ENCODE assay signal across 19 cellular contexts in the genomic region with DNA sequence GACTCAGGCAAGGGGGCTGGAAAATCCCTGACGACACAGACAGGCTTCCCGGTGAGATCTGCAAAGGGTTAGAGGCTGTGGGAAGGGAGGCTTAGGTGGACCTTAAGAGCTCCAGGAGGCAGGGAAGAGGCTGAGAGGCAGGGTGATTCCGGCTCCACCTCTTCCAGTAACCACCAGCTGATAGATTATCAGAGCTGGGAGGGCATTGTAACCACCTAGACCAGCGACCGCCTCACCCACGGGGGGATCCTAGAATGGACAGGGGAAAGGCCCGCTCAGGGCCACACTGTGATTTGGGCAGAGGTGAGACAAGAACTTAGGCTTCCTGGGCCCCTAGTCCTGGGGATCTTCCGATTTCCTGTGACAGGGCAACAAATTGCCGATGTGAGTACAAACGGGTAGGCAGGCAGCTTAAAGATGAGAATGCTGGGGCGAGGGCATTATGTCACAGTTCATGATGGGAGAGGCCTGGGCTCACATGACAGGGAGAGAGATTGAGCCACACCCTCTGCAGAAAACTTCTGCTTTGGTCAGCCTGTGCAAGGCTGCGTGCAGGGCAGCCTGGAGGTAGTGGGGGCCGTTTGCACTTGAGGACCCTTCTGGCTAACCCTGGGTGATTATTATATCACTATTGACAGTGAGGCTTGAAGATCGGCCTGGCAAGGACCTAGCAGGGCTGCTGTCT. TPM values are rescaled to one million over a fixed set of nuclear protein-coding genes. Genes with fewer than 3 reads are reported as not detected.
DNase-seq lines count a peak whose midpoint lies in the region; ATAC-seq and TF ChIP-seq lines count a peak whose summit lies in the region.
"Had no signal": no experiment of that assay in that cellular context is flagged by ENCODE, and none has a peak within 500 bp of the region (broad histone marks: within the 10 kb centered on the region; RNA-seq: fewer than 3 reads in every experiment).

No MANE protein-coding gene starts in this region.

- POLR2A ChIA-PET in naive thymus-derived CD4-positive, alpha-beta T cell (lab: Charles Lee): no interaction called here

- H3K27me3 ChIP-seq in BLaER1: no peaks in the 10 kb centered on the region
- no peaks in the 10 kb centered on the region for H3K27me3 ChIP-seq in naive thymus-derived CD4-positive, alpha-beta T cell (ENCODE audit: control insufficient read depth in 2 of 2, insufficient read depth in 2 of 2, low read length in 2 of 2)
- H3K27me3 ChIP-seq: Peyer's patch, sigmoid colon had no signal

- CTCF ChIA-PET in naive thymus-derived CD4-positive, alpha-beta T cell (lab: Charles Lee): no interaction called here

- peak overlapping the region; percentile 70 for H3K27ac ChIP-seq in BLaER1
- H3K27ac ChIP-seq in naive thymus-derived CD4-positive, alpha-beta T cell (ENCODE audit: low read depth, low read length): no peak overlapping the region
- H3K27ac ChIP-seq: adrenal gland, Peyer's patch, sigmoid colon had no signal

- H4K20me1 ChIP-seq in BLaER1: no peaks in the 10 kb centered on the region

- H3K9me3 Mint-ChIP-seq in naive thymus-derived CD4-positive, alpha-beta T cell: no peaks in the 10 kb centered on the region
- H3K9me3 Mint-ChIP-seq: activated T-cell treated with anti-CD3 and anti-CD28 coated beads, Interleukin-2, amount 50 U/mL, for 72 hours; naive B cell; stimulated activated memory B cell treated with anti-CD40 and anti-IgM and Interleukin-4, amounts not matched to agents 10 μg/mL and 1 μg/mL and 100 μg/mL, for 72 hours; T-helper 2 cell treated with Interferon-gamma antibody and Interleukin-4, amounts not matched to agents 5 μg/mL and 100 μg/mL, for 36 hours had no signal

- TF ChIP-seq POLR2A in erythroblast (IDR thresholded peaks at IDR 0.05; ENCODE audit: low read length): no peak

- H3K9ac ChIP-seq in BLaER1: no peak overlapping the region

- H3K4me3 ChIP-seq in BLaER1: no peak overlapping the region
- no peak overlapping the region for H3K4me3 ChIP-seq in naive thymus-derived CD4-positive, alpha-beta T cell (ENCODE audit: low read length)
- H3K4me3 ChIP-seq: adrenal gland, Peyer's patch, sigmoid colon had no signal

- H3K27me3 Mint-ChIP-seq in naive thymus-derived CD4-positive, alpha-beta T cell: peaks cover 0 to 9% (median 0%) of the 10 kb centered on the region in 5 donors

- intact Hi-C loops in naive thymus-derived CD4-positive, alpha-beta T cell (cut with micrococcal nuclease): no loop called here

- DNase-seq in MV-4-11 (lab: John Stamatoyannopoulos, UW) (peak; percentile 21), erythroblast (lab: John Stamatoyannopoulos, UW) (peak; percentile 17 to 32), GM03348 (ENCODE audit: low spot score) (no peak)
- no peak for DNase-seq in naive thymus-derived CD4-positive, alpha-beta T cell
- DNase-seq: activated T-cell treated with anti-CD3 and anti-CD28 coated beads, Interleukin-2, amount 50 U/mL, for 72 hours; Kasumi-1; kidney glomerular epithelial cell; naive B cell; NCI-H187 treated with DMSO at 0.1 percent for 48 hours; sigmoid colon had no signal

- H3K27ac Mint-ChIP-seq in naive thymus-derived CD4-positive, alpha-beta T cell: no peak overlapping the region
- H3K27ac Mint-ChIP-seq: activated T-cell treated with anti-CD3 and anti-CD28 coated beads, Interleukin-2, amount 50 U/mL, for 72 hours; stimulated activated memory B cell treated with anti-CD40 and anti-IgM and Interleukin-4, amounts not matched to agents 10 μg/mL and 1 μg/mL and 100 μg/mL, for 72 hours; T-helper 2 cell treated with Interferon-gamma antibody and Interleukin-4, amounts not matched to agents 5 μg/mL and 100 μg/mL, for 36 hours had no signal

- ATAC-seq in naive thymus-derived CD4-positive, alpha-beta T cell: peak; percentile 71
- no peak for ATAC-seq in GM18861 (IDR thresholded peaks at IDR 0.05; ENCODE audit: unreplicated experiment)
- ATAC-seq in GM18873 (IDR thresholded peaks at IDR 0.05; ENCODE audit: low FRiP score, unreplicated experiment): no peak
- no peak for ATAC-seq in GM19351 (IDR thresholded peaks at IDR 0.05; ENCODE audit: unreplicated experiment)
- ATAC-seq: activated T-cell treated with anti-CD3 and anti-CD28 coated beads, Interleukin-2, amount 50 U/mL, for 72 hours; stimulated activated memory B cell treated with anti-CD40 and anti-IgM and Interleukin-4, amounts not matched to agents 10 μg/mL and 1 μg/mL and 100 μg/mL, for 72 hours had no signal

- H3K9me3 ChIP-seq in BLaER1: no peaks in the 10 kb centered on the region
- no peaks in the 10 kb centered on the region for H3K9me3 ChIP-seq in naive thymus-derived CD4-positive, alpha-beta T cell (ENCODE audit: control insufficient read depth in 2 of 3, low read length in 3 of 3)
- H3K9me3 ChIP-seq: adrenal gland, Peyer's patch, sigmoid colon had no signal

- no peaks in the 10 kb centered on the region for H3K36me3 Mint-ChIP-seq in naive thymus-derived CD4-positive, alpha-beta T cell
- H3K36me3 Mint-ChIP-seq: naive B cell; stimulated activated memory B cell treated with anti-CD40 and anti-IgM and Interleukin-4, amounts not matched to agents 10 μg/mL and 1 μg/mL and 100 μg/mL, for 72 hours had no signal

- peaks cover 31% of the 10 kb centered on the region for H3K4me1 ChIP-seq in BLaER1
- H3K4me1 ChIP-seq in naive thymus-derived CD4-positive, alpha-beta T cell (ENCODE audit: control insufficient read depth in 2 of 2, insufficient read depth in 2 of 2, low read length in 2 of 2): no peaks in the 10 kb centered on the region
- H3K4me1 ChIP-seq: adrenal gland, Peyer's patch, sigmoid colon had no signal

- no peak overlapping the region for H3K4me3 Mint-ChIP-seq in naive thymus-derived CD4-positive, alpha-beta T cell
- H3K4me3 Mint-ChIP-seq: activated T-cell treated with anti-CD3 and anti-CD28 coated beads, Interleukin-2, amount 50 U/mL, for 72 hours; stimulated activated memory B cell treated with anti-CD40 and anti-IgM and Interleukin-4, amounts not matched to agents 10 μg/mL and 1 μg/mL and 100 μg/mL, for 72 hours; T-helper 2 cell treated with Interferon-gamma antibody and Interleukin-4, amounts not matched to agents 5 μg/mL and 100 μg/mL, for 36 hours had no signal

- no peaks in the 10 kb centered on the region for H3K36me3 ChIP-seq in BLaER1
- no peaks in the 10 kb centered on the region for H3K36me3 ChIP-seq in naive thymus-derived CD4-positive, alpha-beta T cell (ENCODE audit: control insufficient read depth in 2 of 3, insufficient read depth in 3 of 3, low read length in 3 of 3)
- H3K36me3 ChIP-seq: adrenal gland, Peyer's patch, sigmoid colon had no signal

- H3K4me2 ChIP-seq in BLaER1: peak overlapping the region; percentile 55

- peaks cover 0 to 8% (median 0%) of the 10 kb centered on the region in 7 donors for H3K4me1 Mint-ChIP-seq in naive thymus-derived CD4-positive, alpha-beta T cell
- H3K4me1 Mint-ChIP-seq: naive B cell; stimulated activated memory B cell treated with anti-CD40 and anti-IgM and Interleukin-4, amounts not matched to agents 10 μg/mL and 1 μg/mL and 100 μg/mL, for 72 hours had no signal

RNA-seq across cellular contexts. Expression of a gene that starts 5.3 kb away (rescaled TPM):
- not detected for total RNA-seq in naive thymus-derived CD4-positive, alpha-beta T cell
- not detected for polyA plus RNA-seq in naive thymus-derived CD4-positive, alpha-beta T cell
- total RNA-seq: activated T-cell treated with anti-CD3 and anti-CD28 coated beads, Interleukin-2, amount 50 U/mL, for 72 hours; adrenal gland; endothelial cell of umbilical vein; Peyer's patch; sigmoid colon had no signal
- polyA plus RNA-seq: endothelial cell of umbilical vein, sigmoid colon had no signal

RNA-seq across cellular contexts. Expression of a gene that starts 35.9 kb away (rescaled TPM):
- total RNA-seq in naive thymus-derived CD4-positive, alpha-beta T cell: 10 to 100 TPM; 20.9 to 35.5 (median 30.6) TPM
- 10 to 100 TPM; 12.2 to 13.4 TPM for polyA plus RNA-seq in naive thymus-derived CD4-positive, alpha-beta T cell

Comparison
In these comparisons a context has a peak if more than half of its experiments do, and no peak if none do; other contexts are left out.
1. DNase-seq: peak in MV-4-11 (single experiment) and erythroblast (2 of 2); none in naive thymus-derived CD4-positive, alpha-beta T cell (0 of 9) and GM03348 (single experiment).